In genomic region chr20:17854307-17854903, GRCh38 we compare ENCODE assay signal across 8 cellular contexts.
DNase-seq lines count a peak whose midpoint lies in the region; ATAC-seq and TF ChIP-seq lines count a peak whose summit lies in the region.

No MANE protein-coding gene starts in this region.

- TF ChIP-seq CTCF in NB4 (IDR thresholded peaks at IDR 0.05; ENCODE audit: low read depth, low read length), result no peak
- no peak for TF ChIP-seq CTCF in cardiac fibroblast (IDR thresholded peaks at IDR 0.05; ENCODE audit: low read depth, low read length)

- no peak for ATAC-seq in GM19351 (IDR thresholded peaks at IDR 0.05; ENCODE audit: unreplicated experiment)

- peak; percentile 27 for DNase-seq in DMS153 (lab: John Stamatoyannopoulos, UW)
- DNase-seq in NB4 (ENCODE audit: low read depth), result peak; percentile 25
- DNase-seq in cardiac fibroblast (ENCODE audit: low read depth in 2 of 2), result peak; percentile 55 to 68
- DNase-seq in middle frontal gyrus (ENCODE audit: extremely low spot score, low spot score), result peak; percentile 18
- DNase-seq in effector memory CD4-positive, alpha-beta T cell, result no peak
- no peak for DNase-seq in NCI-H226
- no peak for DNase-seq in NCI-H187 (lab: John Stamatoyannopoulos, UW)

- H3K36me3 ChIP-seq in effector memory CD4-positive, alpha-beta T cell (ENCODE audit: control insufficient read depth, insufficient read depth, low read length), result no peaks in the 10 kb centered on the region

- H3K9me3 ChIP-seq in effector memory CD4-positive, alpha-beta T cell (ENCODE audit: control insufficient read depth, low read length), result no peaks in the 10 kb centered on the region

- H3K4me1 ChIP-seq in effector memory CD4-positive, alpha-beta T cell (ENCODE audit: control insufficient read depth, insufficient read depth, low read length, poor library complexity, severe bottlenecking), result peaks cover 6% of the 10 kb centered on the region

- no peak for TF ChIP-seq POLR2A in NB4 (IDR thresholded peaks at IDR 0.05; ENCODE audit: extremely low read depth, insufficient read length)

- H3K27me3 ChIP-seq in effector memory CD4-positive, alpha-beta T cell (replicated peaks; ENCODE audit: control insufficient read depth, insufficient read depth, low read length, poor library complexity, severe bottlenecking), result no peaks in the 10 kb centered on the region

- H3K27ac ChIP-seq in effector memory CD4-positive, alpha-beta T cell (ENCODE audit: insufficient read depth, low read length, poor library complexity, severe bottlenecking), result no peak overlapping the region

- no peak overlapping the region for H3K4me3 ChIP-seq in NB4 (ENCODE audit: low read depth, low read length)
- no peak overlapping the region for H3K4me3 ChIP-seq in cardiac fibroblast (replicated peaks in 1 of 2; ENCODE audit: low read depth in 2 of 2, low read length in 2 of 2)
- no peak overlapping the region for H3K4me3 ChIP-seq in effector memory CD4-positive, alpha-beta T cell (ENCODE audit: insufficient read depth, low read depth, low read length, poor library complexity, severe bottlenecking)

Comparison
In these comparisons a context has a peak if more than half of its experiments do, and no peak if none do; other contexts are left out.
1. DNase-seq: peak in DMS153 (single experiment), NB4 (single experiment), cardiac fibroblast (2 of 2) and middle frontal gyrus (single experiment); none in effector memory CD4-positive, alpha-beta T cell (0 of 3), NCI-H226 (single experiment) and NCI-H187 (0 of 2).